ENCODE assay signal across 8 cellular contexts in the genomic region with DNA sequence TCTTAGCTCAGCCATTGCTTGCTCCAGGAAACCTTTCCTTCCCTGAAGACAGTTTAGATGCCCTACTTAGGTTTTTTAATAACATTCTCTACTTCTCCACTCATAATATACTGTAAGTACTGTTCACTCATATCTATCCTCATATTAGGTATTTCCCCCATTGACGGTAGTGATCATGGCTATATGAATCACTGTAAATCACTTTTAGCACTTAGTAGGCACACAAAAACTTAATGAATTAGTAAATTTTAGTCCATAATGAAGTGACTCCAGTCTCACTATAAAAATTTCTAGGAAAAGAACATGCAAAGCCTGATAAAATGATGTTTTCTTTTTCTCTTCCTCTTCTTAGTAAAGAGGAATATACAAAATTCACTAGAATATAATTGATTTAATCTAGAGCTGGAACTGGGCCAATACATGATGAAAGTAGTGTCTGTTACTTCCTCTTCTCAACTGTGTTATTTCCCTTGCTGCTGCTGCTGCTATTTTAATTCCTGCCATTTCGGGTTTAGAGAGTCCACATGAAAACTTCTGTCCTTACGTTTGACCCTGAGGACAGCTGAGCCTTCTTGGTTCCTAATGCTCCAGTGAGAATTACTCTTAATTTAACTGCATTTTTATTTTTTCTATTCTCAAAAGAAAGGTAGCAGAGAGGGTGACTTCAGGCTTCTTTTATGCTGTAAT.
DNase-seq lines count a peak whose midpoint lies in the region; ATAC-seq, FAIRE-seq and TF ChIP-seq lines count a peak whose summit lies in the region.

No MANE protein-coding gene starts in this region.

- H3K4me1 ChIP-seq in right lobe of liver: no peaks in the 10 kb centered on the region
- H3K4me1 ChIP-seq in HepG2 (ENCODE audit: insufficient read depth, low read length): no peaks in the 10 kb centered on the region
- H3K4me1 ChIP-seq in GM12878 (ENCODE audit: control insufficient read depth, insufficient read depth, low read length): peaks cover 11% of the 10 kb centered on the region; the same call in 1 of the 2 replicates
- H3K4me1 ChIP-seq in upper lobe of right lung: no peaks in the 10 kb centered on the region

- H3K27ac ChIP-seq in right lobe of liver (no peak overlapping the region), HepG2 (ENCODE audit: extremely low read length, insufficient read depth, low read length) (no peak overlapping the region), GM12878 (ENCODE audit: control insufficient read depth, insufficient read depth) (peak overlapping the region; percentile 8; the same call in 1 of the 2 replicates), upper lobe of right lung (peak overlapping the region; percentile 31)

- intact Hi-C loops in right lobe of liver (cut with DNase I) (no loop called here), HepG2 (cut with micrococcal nuclease; ENCODE audit: unreplicated experiment) (no loop called here), GM12878 (cut with micrococcal nuclease; ENCODE audit: unreplicated experiment) (no loop called here), upper lobe of right lung (cut with DNase I) (no loop called here)

- H3K4me1 Mint-ChIP-seq in IgD-negative memory B cell: peaks cover 12 to 22% (median 16%) of the 10 kb centered on the region in 3 donors

- no peak overlapping the region for H2AFZ ChIP-seq in HepG2 (ENCODE audit: low read length)
- no peak overlapping the region for H2AFZ ChIP-seq in GM12878 (ENCODE audit: control insufficient read depth, low read depth, low read length)

- H4K20me1 ChIP-seq in HepG2 (ENCODE audit: insufficient read depth, low read length) (no peaks in the 10 kb centered on the region), GM12878 (ENCODE audit: control insufficient read depth, insufficient read depth) (no peaks in the 10 kb centered on the region)

- H3K4me3 Mint-ChIP-seq in IgD-negative memory B cell: peak overlapping the region in 3 of 4 donors; percentile 1 to 80 (median 46)

- RAD21 ChIA-PET in GM12878 (lab: Charles Lee; ENCODE audit: unreplicated experiment): interaction anchor here (0.7 to 2.3 kb wide), 5 partner anchors 12 to 140 kb away, joined by 3 to 9 read pairs (median 5); no protein-coding TSS in a partner anchor

- H3K27ac Mint-ChIP-seq in IgD-negative memory B cell: peak overlapping the region; percentile 2 to 94 (median 86)

- H3K27me3 Mint-ChIP-seq in IgD-negative memory B cell: no peaks in the 10 kb centered on the region

- in situ Hi-C loops in HepG2 (cut with HindIII; ENCODE audit: extremely low pct_ligation_motif_present, low pct_unique_long_range_greater_than_20kb) (no loop called here), GM12878 (cut with MboI) (loop anchor here (25.0 kb wide), 1 partner anchor 1878 kb away; no protein-coding TSS in a partner anchor)

- TF ChIP-seq EP300 in HepG2 (IDR thresholded peaks at IDR 0.05; ENCODE audit: low read depth in 2 of 2, low read length in 2 of 2) (no peak), HepG2 (CRISPR knock-in tag; IDR thresholded peaks at IDR 0.05; ENCODE audit: borderline replicate concordance) (no peak), GM12878 (IDR thresholded peaks at IDR 0.05; ENCODE audit: borderline replicate concordance in 1 of 2, control insufficient read depth in 1 of 2, low read depth in 2 of 2, low read length in 2 of 2) (no peak)

- peaks cover 2% of the 10 kb centered on the region for H3K36me3 Mint-ChIP-seq in IgD-negative memory B cell

- BruUV-seq in HepG2 (replicated peaks; lab: Mats Ljungman, UMichigan) (no TSS peak), GM12878 (replicated peaks; lab: Mats Ljungman, UMichigan) (TSS peak; percentile 1)

- H3K4me2 ChIP-seq in HepG2 (ENCODE audit: low read depth, low read length): no peak overlapping the region
- peak overlapping the region; percentile 27; the same call in 1 of the 2 replicates for H3K4me2 ChIP-seq in GM12878 (ENCODE audit: control insufficient read depth, insufficient read depth)

- H3K4me3 ChIP-seq in right lobe of liver: no peak overlapping the region
- no peak overlapping the region for H3K4me3 ChIP-seq in HepG2 (replicated peaks in 1 of 3; ENCODE audit: insufficient read depth in 1 of 3, low read depth in 2 of 3, low read length in 3 of 3)
- H3K4me3 ChIP-seq in GM12878: no peak overlapping the region
- H3K4me3 ChIP-seq in upper lobe of right lung: no peak overlapping the region

- H3K36me3 ChIP-seq in right lobe of liver: peaks cover 0 to 25% (median 12%) of the 10 kb centered on the region in 4 donors
- peaks cover 2 to 6% of the 10 kb centered on the region in 2 experiments for H3K36me3 ChIP-seq in HepG2 (replicated peaks in 1 of 2; ENCODE audit: control insufficient read depth in 1 of 2, insufficient read depth in 2 of 2, low read length in 2 of 2)
- H3K36me3 ChIP-seq in GM12878 (ENCODE audit: control insufficient read depth in 2 of 2, insufficient read depth in 2 of 2, low read length in 1 of 2): peaks cover 2 to 31% of the 10 kb centered on the region in 2 experiments
- peaks cover 60% of the 10 kb centered on the region for H3K36me3 ChIP-seq in upper lobe of right lung

- TF ChIP-seq RAD21 in HepG2 (CRISPR knock-in tag; IDR thresholded peaks at IDR 0.05) (no peak), GM12878 (IDR thresholded peaks at IDR 0.05; ENCODE audit: insufficient read depth, low read depth, low read length) (no peak)

- 30% methylated on average over 3 of the region's 3 CpGs for WGBS in right lobe of liver (ENCODE audit: insufficient coverage, low coverage, low lambda C conversion rate, missing lambda C conversion rate)
- WGBS in HepG2 (ENCODE audit: low lambda C conversion rate): 99% methylated on average over 3 of the region's 3 CpGs
- 2% methylated on average over 3 of the region's 3 CpGs for WGBS in GM12878 (ENCODE audit: insufficient coverage, insufficient replicate concordance, low lambda C conversion rate, missing lambda C conversion rate)

- POLR2A ChIA-PET in HepG2 (lab: Yijun Ruan, JAX): no interaction called here
- POLR2A ChIA-PET in GM12878 (lab: Charles Lee): interaction anchor here (0.6 kb wide), 1 partner anchor 836 kb away, joined by 3 read pairs; no protein-coding TSS in a partner anchor

- H3K79me2 ChIP-seq in HepG2 (ENCODE audit: insufficient read depth, low read length) (no peaks in the 10 kb centered on the region), GM12878 (ENCODE audit: control insufficient read depth, insufficient read depth, low read length) (no peaks in the 10 kb centered on the region; the same call in 1 of the 2 replicates)

- no peaks in the 10 kb centered on the region for H3K9me3 Mint-ChIP-seq in IgD-negative memory B cell

- H3K9me3 ChIP-seq in right lobe of liver: no peaks in the 10 kb centered on the region
- H3K9me3 ChIP-seq in HepG2 (ENCODE audit: low read length): no peaks in the 10 kb centered on the region
- no peaks in the 10 kb centered on the region for H3K9me3 ChIP-seq in GM12878 (replicated peaks; ENCODE audit: control insufficient read depth, insufficient read depth, low read length)
- H3K9me3 ChIP-seq in upper lobe of right lung: no peaks in the 10 kb centered on the region

- H3K9ac ChIP-seq in HepG2 (ENCODE audit: insufficient read depth, low read depth, low read length) (no peak overlapping the region), GM12878 (ENCODE audit: control insufficient read depth, insufficient read depth, low read length) (no peak overlapping the region)

- DNase-seq in right lobe of liver (no peak), HepG2 (ENCODE audit: low spot score) (no peak), GM12878 (ENCODE audit: low read depth, low spot score) (peak; percentile 19), upper lobe of right lung (no peak), mucosa of gallbladder (ENCODE audit: low spot score) (no peak), NCI-H187 (lab: John Stamatoyannopoulos, UW) (no peak)

- no peaks in the 10 kb centered on the region for H3K27me3 ChIP-seq in right lobe of liver
- H3K27me3 ChIP-seq in HepG2 (ENCODE audit: control insufficient read depth in 1 of 2, insufficient read depth in 2 of 2, low read length in 2 of 2): no peaks in the 10 kb centered on the region
- no peaks in the 10 kb centered on the region for H3K27me3 ChIP-seq in GM12878 (replicated peaks in 1 of 2; ENCODE audit: control insufficient read depth in 2 of 2, insufficient read depth in 2 of 2, low read length in 1 of 2)
- no peaks in the 10 kb centered on the region for H3K27me3 ChIP-seq in upper lobe of right lung

- TF ChIP-seq POLR2A in right lobe of liver (IDR thresholded peaks at IDR 0.05) (no peak), HepG2 (IDR thresholded peaks at IDR 0.05; ENCODE audit: insufficient read depth in 1 of 2, low read depth in 2 of 2, low read length in 2 of 2) (no peak), GM12878 (IDR thresholded peaks at IDR 0.05; ENCODE audit: low read depth, low read length) (no peak)

- ATAC-seq in right lobe of liver (peak in 3 of 4 donors; percentile 34 to 62 (median 54)), HepG2 (no peak), GM12878 (peak; percentile 86), upper lobe of right lung (peak; percentile 61), GM18520 (IDR thresholded peaks at IDR 0.05; ENCODE audit: unreplicated experiment) (no peak)

- CTCF ChIA-PET in HepG2 (lab: Yijun Ruan, JAX; ENCODE audit: low intra/inter-chr PET ratio, low total read pairs): no interaction called here
- CTCF ChIA-PET in GM12878 (lab: Yijun Ruan, JAX): interaction anchor here (1.1 to 4.4 kb wide), 6 partner anchors 12 to 155 kb away, joined by 4 to 17 read pairs (median 6); partner anchors contain the start of gene LIX1

- FAIRE-seq in HepG2 (lab: Jason Lieb, UNC) (no peak), GM12878 (lab: Jason Lieb, UNC) (no peak)

- SMC1A ChIA-PET in GM12878 (lab: Charles Lee; ENCODE audit: uncharacterized antibody, unreplicated experiment): interaction anchor here (0.7 to 3.9 kb wide), 9 partner anchors 12 to 152 kb away, joined by 3 to 19 read pairs (median 6); partner anchors contain the start of gene LIX1

- TF ChIP-seq CTCF in right lobe of liver (IDR thresholded peaks at IDR 0.05) (no peak), HepG2 (CRISPR knock-in tag; IDR thresholded peaks at IDR 0.05) (no peak), GM12878 (IDR thresholded peaks at IDR 0.05 in 2 of 3, conservative IDR thresholded peaks at IDR 0.05 in 1 of 3; ENCODE audit: control insufficient read depth in 2 of 3, extremely low read depth in 1 of 3, insufficient read depth in 1 of 3, low read depth in 3 of 3, low read length in 3 of 3) (no peak), upper lobe of right lung (IDR thresholded peaks at IDR 0.05) (no peak)

TF ChIP-seq in HepG2, 621 proteins besides CTCF, POLR2A, EP300 and RAD21:
- TF ChIP-seq ZNF3 (CRISPR knock-in tag; IDR thresholded peaks at IDR 0.05) (no peak), DPF2 (CRISPR knock-in tag; IDR thresholded peaks at IDR 0.05; ENCODE audit: borderline replicate concordance, low read depth) (no peak)

TF ChIP-seq in GM12878, 131 proteins besides CTCF, POLR2A, EP300 and RAD21 (continues in another document):
- TF ChIP-seq PML (IDR thresholded peaks at IDR 0.05; ENCODE audit: low read length) (0 out of 2 replicates have a peak, but pooled peaks have one; percentile 41), ZBED1 (IDR thresholded peaks at IDR 0.05; ENCODE audit: borderline replicate concordance) (no peak), POLR2AphosphoS5 (IDR thresholded peaks at IDR 0.05; ENCODE audit: low read length) (no peak), JUNB (IDR thresholded peaks at IDR 0.05) (peak; percentile 20; the same call in 1 of the 2 replicates), NR2C2 (IDR thresholded peaks at IDR 0.05; ENCODE audit: borderline replicate concordance, control insufficient read depth, insufficient read length, low read depth) (no peak), DPF2 (IDR thresholded peaks at IDR 0.05) (peak; percentile 68)

Comparison
In these comparisons a context has a peak if more than half of its experiments do, and no peak if none do; other contexts are left out.
1. ATAC-seq: peak in right lobe of liver (3 of 4), GM12878 (single experiment) and upper lobe of right lung (single experiment); none in HepG2 (single experiment) and GM18520 (single experiment).
2. H3K27ac ChIP-seq: peak in GM12878 (single experiment) and upper lobe of right lung (single experiment); none in right lobe of liver (0 of 3) and HepG2 (single experiment).